1 cellular context compared by ENCODE assay signal in the genomic region with DNA sequence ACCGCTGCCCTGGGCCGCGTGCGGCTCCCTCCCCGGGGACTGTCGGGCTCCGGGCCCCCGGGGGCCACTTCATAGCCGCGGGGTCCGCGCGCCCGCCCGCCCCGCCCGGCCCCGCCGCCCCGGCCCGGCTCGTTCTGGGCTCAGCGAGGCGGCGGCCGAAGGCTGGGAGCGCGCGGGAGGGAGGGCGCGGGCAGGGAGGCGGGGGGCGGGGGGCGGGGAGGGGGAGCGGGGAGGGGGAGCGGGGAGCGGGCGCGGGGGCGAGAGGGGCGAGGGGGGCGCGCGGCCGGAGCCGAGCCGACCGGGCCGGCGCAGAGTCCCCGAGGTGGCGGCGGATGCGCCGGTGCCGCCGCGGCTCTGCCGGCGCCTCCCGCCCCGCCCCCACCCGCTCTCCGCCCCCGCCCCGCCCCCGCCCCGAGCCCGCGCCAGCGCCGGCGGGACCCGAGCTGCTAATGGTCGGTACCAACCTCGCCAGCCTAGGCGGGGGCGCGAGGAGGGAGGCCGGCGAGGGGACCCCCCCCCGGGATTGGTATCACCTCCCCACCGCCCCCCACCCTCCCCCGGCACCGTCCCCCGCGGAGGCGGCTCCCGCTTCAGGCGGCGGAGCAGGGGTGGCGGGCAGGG.
TF ChIP-seq lines count a peak whose summit lies in the region.

A gene with protein sequence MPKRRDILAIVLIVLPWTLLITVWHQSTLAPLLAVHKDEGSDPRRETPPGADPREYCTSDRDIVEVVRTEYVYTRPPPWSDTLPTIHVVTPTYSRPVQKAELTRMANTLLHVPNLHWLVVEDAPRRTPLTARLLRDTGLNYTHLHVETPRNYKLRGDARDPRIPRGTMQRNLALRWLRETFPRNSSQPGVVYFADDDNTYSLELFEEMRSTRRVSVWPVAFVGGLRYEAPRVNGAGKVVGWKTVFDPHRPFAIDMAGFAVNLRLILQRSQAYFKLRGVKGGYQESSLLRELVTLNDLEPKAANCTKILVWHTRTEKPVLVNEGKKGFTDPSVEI (minus strand): TSS at position 356 of the 621 bp plus-strand sequence. CDS start 24,583 bp downstream, outside the sequence.

TF ChIP-seq in H1, 55 proteins besides CTCF, POLR2A, EP300 and RAD21:
- TF ChIP-seq, protein P1, sequence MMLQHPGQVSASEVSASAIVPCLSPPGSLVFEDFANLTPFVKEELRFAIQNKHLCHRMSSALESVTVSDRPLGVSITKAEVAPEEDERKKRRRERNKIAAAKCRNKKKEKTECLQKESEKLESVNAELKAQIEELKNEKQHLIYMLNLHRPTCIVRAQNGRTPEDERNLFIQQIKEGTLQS (IDR thresholded peaks at IDR 0.05; ENCODE audit: insufficient read depth, low read depth, low read length) = no peak
- TF ChIP-seq RXRA (IDR thresholded peaks at IDR 0.05; ENCODE audit: insufficient read depth, low read depth, low read length) (no peak), HDAC2 (IDR thresholded peaks at IDR 0.05; ENCODE audit: borderline replicate concordance in 1 of 2, low read depth in 2 of 2, low read length in 2 of 2) (no peak), TAF7 (optimal IDR thresholded peaks at IDR 0.05; ENCODE audit: borderline replicate concordance, low read depth, low read length) (no peak), CTBP2 (IDR thresholded peaks at IDR 0.05; ENCODE audit: borderline replicate concordance, insufficient read depth, insufficient read length, low read length) (no peak), CHD2 (IDR thresholded peaks at IDR 0.05; ENCODE audit: low read length) (no peak), TBP (IDR thresholded peaks at IDR 0.05; ENCODE audit: low read depth, low read length) (no peak), TCF12 (IDR thresholded peaks at IDR 0.05; ENCODE audit: low read depth, low read length) (no peak), CBX5 (IDR thresholded peaks at IDR 0.05; ENCODE audit: low read depth, low read length) (no peak), MAFK (IDR thresholded peaks at IDR 0.05; ENCODE audit: low read depth, low read length) (no peak), SP1 (IDR thresholded peaks at IDR 0.05; ENCODE audit: low read depth, low read length) (no peak), RBBP5 (IDR thresholded peaks at IDR 0.05; ENCODE audit: borderline replicate concordance, low read depth, low read length) (no peak; the same call in 1 of the 2 replicates), PHF8 (conservative IDR thresholded peaks at IDR 0.05; ENCODE audit: low read depth, low read length) (no peak), CHD1 (IDR thresholded peaks at IDR 0.05; ENCODE audit: low read depth, low read length) (no peak), RFX5 (IDR thresholded peaks at IDR 0.05; ENCODE audit: borderline replicate concordance, low read depth, low read length) (no peak)
- TF ChIP-seq, protein P2, sequence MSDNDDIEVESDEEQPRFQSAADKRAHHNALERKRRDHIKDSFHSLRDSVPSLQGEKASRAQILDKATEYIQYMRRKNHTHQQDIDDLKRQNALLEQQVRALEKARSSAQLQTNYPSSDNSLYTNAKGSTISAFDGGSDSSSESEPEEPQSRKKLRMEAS (IDR thresholded peaks at IDR 0.05) = no peak
- TF ChIP-seq, protein P3, sequence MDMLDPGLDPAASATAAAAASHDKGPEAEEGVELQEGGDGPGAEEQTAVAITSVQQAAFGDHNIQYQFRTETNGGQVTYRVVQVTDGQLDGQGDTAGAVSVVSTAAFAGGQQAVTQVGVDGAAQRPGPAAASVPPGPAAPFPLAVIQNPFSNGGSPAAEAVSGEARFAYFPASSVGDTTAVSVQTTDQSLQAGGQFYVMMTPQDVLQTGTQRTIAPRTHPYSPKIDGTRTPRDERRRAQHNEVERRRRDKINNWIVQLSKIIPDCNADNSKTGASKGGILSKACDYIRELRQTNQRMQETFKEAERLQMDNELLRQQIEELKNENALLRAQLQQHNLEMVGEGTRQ (IDR thresholded peaks at IDR 0.05; ENCODE audit: low read length) = no peak
